ENCODE assay signal across 15 cellular contexts in genomic region chr3:126058666-126059065, GRCh38. TPM values are rescaled to one million over a fixed set of nuclear protein-coding genes. Genes with fewer than 3 reads are reported as not detected.
DNase-seq lines count a peak whose midpoint lies in the region; ATAC-seq and TF ChIP-seq lines count a peak whose summit lies in the region.
"Had no signal": no experiment of that assay in that cellular context is flagged by ENCODE, and none has a peak within 500 bp of the region (broad histone marks: within the 10 kb centered on the region; RNA-seq: fewer than 3 reads in every experiment).

No MANE protein-coding gene starts in this region.

- no peaks in the 10 kb centered on the region for H3K9me3 Mint-ChIP-seq in WTC11
- H3K9me3 Mint-ChIP-seq in memory B cell, result no peaks in the 10 kb centered on the region
- H3K9me3 Mint-ChIP-seq: IgD-negative memory B cell had no signal

- TF ChIP-seq CTCF in WTC11 (IDR thresholded peaks at IDR 0.05) (no peak), GM20000 (IDR thresholded peaks at IDR 0.05; ENCODE audit: extremely low read depth, missing control alignments) (no peak)

- H3K36me3 Mint-ChIP-seq in WTC11, result no peaks in the 10 kb centered on the region
- H3K36me3 Mint-ChIP-seq in memory B cell, result peaks cover 7% of the 10 kb centered on the region

- CTCF ChIA-PET in WTC11 (lab: Charles Lee), result no interaction called here

- H3K27ac Mint-ChIP-seq in WTC11 (peak overlapping the region; percentile 6; the same call in 1 of the 2 replicates), memory B cell (peak overlapping the region; percentile 6)
- H3K27ac Mint-ChIP-seq: IgD-negative memory B cell had no signal

- H3K4me1 Mint-ChIP-seq in WTC11, result peaks cover 7% of the 10 kb centered on the region
- H3K4me1 Mint-ChIP-seq in memory B cell, result peaks cover 11% of the 10 kb centered on the region

- DNase-seq in D341Med (ENCODE audit: low spot score), result peak; percentile 10
- DNase-seq in WTC11 (ENCODE audit: low spot score), result no peak
- DNase-seq in memory B cell (ENCODE audit: low spot score in 2 of 2), result no peak
- DNase-seq in retina, result peak; percentile 17
- no peak for DNase-seq in epidermal melanocyte (ENCODE audit: insufficient read length, low spot score)
- no peak for DNase-seq in GM20000 (ENCODE audit: low spot score)
- DNase-seq: GF-D8, GM23248, Kasumi-1, NCI-H187, NCI-H748 treated with DMSO at 0.1 percent for 48 hours, PC-3 had no signal

- H3K4me3 Mint-ChIP-seq in WTC11 (no peak overlapping the region), memory B cell (no peak overlapping the region)

- H3K27me3 Mint-ChIP-seq in WTC11 (ENCODE audit: low read depth) (no peaks in the 10 kb centered on the region), memory B cell (no peaks in the 10 kb centered on the region)
- H3K27me3 Mint-ChIP-seq: IgD-negative memory B cell had no signal

- ATAC-seq in WTC11, result no peak
- no peak for ATAC-seq in memory B cell (ENCODE audit: low read depth)
- no peak for ATAC-seq in HG02981 (IDR thresholded peaks at IDR 0.05; ENCODE audit: unreplicated experiment)
- ATAC-seq: A549, PC-3 had no signal

- POLR2A ChIA-PET in WTC11 (lab: Charles Lee), result no interaction called here

TF ChIP-seq in WTC11, 78 proteins besides CTCF, POLR2A, EP300 and RAD21:
- no peak for TF ChIP-seq ZBTB21 (CRISPR knock-in tag; IDR thresholded peaks at IDR 0.05; ENCODE audit: borderline replicate concordance)
- TF ChIP-seq AR (CRISPR knock-in tag; IDR thresholded peaks at IDR 0.05), result no peak
- TF ChIP-seq GTF2I (CRISPR knock-in tag; conservative IDR thresholded peaks at IDR 0.05), result no peak
- no peak for TF ChIP-seq ZNF423 (CRISPR knock-in tag; IDR thresholded peaks at IDR 0.05)
- TF ChIP-seq ZNF121 (CRISPR knock-in tag; IDR thresholded peaks at IDR 0.05), result no peak
- no peak for TF ChIP-seq IRF2 (CRISPR knock-in tag; IDR thresholded peaks at IDR 0.05; ENCODE audit: borderline replicate concordance, low read depth)
- no peak for TF ChIP-seq E2F4 (CRISPR knock-in tag; IDR thresholded peaks at IDR 0.05; ENCODE audit: borderline replicate concordance, low read depth)
- no peak for TF ChIP-seq CREM (CRISPR knock-in tag; IDR thresholded peaks at IDR 0.05)
- TF ChIP-seq, protein P1, sequence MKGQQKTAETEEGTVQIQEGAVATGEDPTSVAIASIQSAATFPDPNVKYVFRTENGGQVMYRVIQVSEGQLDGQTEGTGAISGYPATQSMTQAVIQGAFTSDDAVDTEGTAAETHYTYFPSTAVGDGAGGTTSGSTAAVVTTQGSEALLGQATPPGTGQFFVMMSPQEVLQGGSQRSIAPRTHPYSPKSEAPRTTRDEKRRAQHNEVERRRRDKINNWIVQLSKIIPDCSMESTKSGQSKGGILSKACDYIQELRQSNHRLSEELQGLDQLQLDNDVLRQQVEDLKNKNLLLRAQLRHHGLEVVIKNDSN (CRISPR knock-in tag; IDR thresholded peaks at IDR 0.05), result no peak
- no peak for TF ChIP-seq AFF4 (CRISPR knock-in tag; IDR thresholded peaks at IDR 0.05; ENCODE audit: borderline replicate concordance)
- TF ChIP-seq ZNF219 (CRISPR knock-in tag; IDR thresholded peaks at IDR 0.05; ENCODE audit: borderline replicate concordance), result no peak
- TF ChIP-seq SMAD4 (CRISPR knock-in tag; IDR thresholded peaks at IDR 0.05), result no peak
- TF ChIP-seq, protein P2, sequence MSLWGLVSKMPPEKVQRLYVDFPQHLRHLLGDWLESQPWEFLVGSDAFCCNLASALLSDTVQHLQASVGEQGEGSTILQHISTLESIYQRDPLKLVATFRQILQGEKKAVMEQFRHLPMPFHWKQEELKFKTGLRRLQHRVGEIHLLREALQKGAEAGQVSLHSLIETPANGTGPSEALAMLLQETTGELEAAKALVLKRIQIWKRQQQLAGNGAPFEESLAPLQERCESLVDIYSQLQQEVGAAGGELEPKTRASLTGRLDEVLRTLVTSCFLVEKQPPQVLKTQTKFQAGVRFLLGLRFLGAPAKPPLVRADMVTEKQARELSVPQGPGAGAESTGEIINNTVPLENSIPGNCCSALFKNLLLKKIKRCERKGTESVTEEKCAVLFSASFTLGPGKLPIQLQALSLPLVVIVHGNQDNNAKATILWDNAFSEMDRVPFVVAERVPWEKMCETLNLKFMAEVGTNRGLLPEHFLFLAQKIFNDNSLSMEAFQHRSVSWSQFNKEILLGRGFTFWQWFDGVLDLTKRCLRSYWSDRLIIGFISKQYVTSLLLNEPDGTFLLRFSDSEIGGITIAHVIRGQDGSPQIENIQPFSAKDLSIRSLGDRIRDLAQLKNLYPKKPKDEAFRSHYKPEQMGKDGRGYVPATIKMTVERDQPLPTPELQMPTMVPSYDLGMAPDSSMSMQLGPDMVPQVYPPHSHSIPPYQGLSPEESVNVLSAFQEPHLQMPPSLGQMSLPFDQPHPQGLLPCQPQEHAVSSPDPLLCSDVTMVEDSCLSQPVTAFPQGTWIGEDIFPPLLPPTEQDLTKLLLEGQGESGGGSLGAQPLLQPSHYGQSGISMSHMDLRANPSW (CRISPR knock-in tag; conservative IDR thresholded peaks at IDR 0.05; ENCODE audit: low read depth), result no peak
TF ChIP-seq in WTC11: peak in this region for 0.

RNA-seq across cellular contexts. Expression of gene SLC41A3, which starts 25.3 kb away (rescaled TPM):
- 28.1 to 33.5 TPM (median 28.4 TPM) in 3 replicates for total RNA-seq in WTC11 (2021)

Comparison
In these comparisons a context has a peak if more than half of its experiments do, and no peak if none do; other contexts are left out.
1. DNase-seq: peak in D341Med (single experiment) and retina (single experiment); none in WTC11 (single experiment), memory B cell (0 of 2), epidermal melanocyte (single experiment) and GM20000 (single experiment).